Comparison of ENCODE assay signal across 31 cellular contexts in the genomic region with DNA sequence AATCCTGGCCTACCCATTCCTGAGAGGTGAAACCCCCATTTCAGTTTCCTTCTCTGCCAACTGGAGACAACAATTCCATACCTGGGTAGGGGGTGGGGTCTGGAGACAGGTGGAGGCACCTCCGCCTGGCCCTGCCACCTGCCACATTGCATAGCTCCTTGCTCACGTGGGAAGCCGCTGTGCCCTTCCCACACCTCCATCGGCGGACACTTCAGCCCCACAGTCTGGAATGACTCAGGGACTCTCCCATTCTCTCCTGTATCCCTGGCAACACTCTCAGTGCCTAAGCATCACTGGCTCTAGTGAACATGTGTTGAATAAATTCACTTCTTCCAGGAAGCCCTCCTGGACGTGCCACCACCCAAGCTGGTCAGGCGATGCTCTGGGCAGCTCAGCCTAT. TPM values are rescaled to one million over a fixed set of nuclear protein-coding genes. Genes with fewer than 3 reads are reported as not detected.
"Had no signal": no experiment of that assay in that cellular context is flagged by ENCODE, and none has a peak within 500 bp of the region (broad histone marks: within the 10 kb centered on the region; RNA-seq: fewer than 3 reads in every experiment).

No MANE protein-coding gene starts in this region.

- H3K4me1 ChIP-seq: adrenal gland, ascending aorta, foreskin keratinocyte, parathyroid adenoma, upper lobe of right lung had no signal

- H3K27ac Mint-ChIP-seq: activated CD4-positive, alpha-beta memory T cell treated with anti-CD3 and anti-CD28 coated beads for 36 hours; activated CD4-positive, alpha-beta T cell treated with anti-CD3 and anti-CD28 coated beads, Interleukin-2, amount 10 ng/mL, durations not matched to agents 24 days and 14 days; activated naive CD4-positive, alpha-beta T cell treated with anti-CD3 and anti-CD28 coated beads, Interleukin-2, amount 50 U/mL, for 72 hours; activated T-cell treated with anti-CD3 and anti-CD28 coated beads, Interleukin-2, amount 50 U/mL, for 72 hours; mesothelial cell of epicardium; stimulated activated naive B cell treated with anti-CD40 and anti-IgM and Interleukin-4, amounts not matched to agents 10 μg/mL and 1 μg/mL and 100 μg/mL, for 72 hours had no signal

- DNase-seq: activated CD4-positive, alpha-beta memory T cell treated with anti-CD3 and anti-CD28 coated beads for 36 hours; activated CD4-positive, alpha-beta T cell treated with anti-CD3 and anti-CD28 coated beads, Interleukin-2, amount 10 ng/mL, durations not matched to agents 24 days and 14 days; activated CD4-positive, CD25-positive, alpha-beta regulatory T cell treated with anti-CD3 and anti-CD28 coated beads, Interleukin-2, amount 50 U/mL, for 72 hours; activated naive CD4-positive, alpha-beta T cell; activated T-cell treated with anti-CD3 and anti-CD28 coated beads for 4 hours; activated T-cell treated with anti-CD3 and anti-CD28 coated beads, Interleukin-2, amount 50 U/mL, for 72 hours; adrenal gland; brain microvascular endothelial cell; cortex of kidney; foreskin keratinocyte; hypothalamus; immature natural killer cell; kidney; left colon; naive B cell; stimulated activated CD4-positive, alpha-beta T cell treated with anti-CD3 and anti-CD28 coated beads, Interleukin-1b, Interleukin-23, amount 100 ng/mL, for 48 hours; stimulated activated naive B cell treated with anti-CD40 and anti-IgM and Interleukin-4, amounts not matched to agents 10 μg/mL and 1 μg/mL and 100 μg/mL, for 72 hours; stomach; T-helper 2 cell; tibial artery; upper lobe of right lung had no signal

- H3K27me3 Mint-ChIP-seq: activated CD4-positive, alpha-beta T cell treated with anti-CD3 and anti-CD28 coated beads, Interleukin-2, amount 10 ng/mL, durations not matched to agents 24 days and 14 days had no signal

- H3K27ac ChIP-seq: adrenal gland, ascending aorta, brain microvascular endothelial cell, esophagus muscularis mucosa, foreskin keratinocyte, heart left ventricle, parathyroid adenoma, right atrium auricular region, stomach, tibial artery, upper lobe of right lung had no signal

- H3K9ac ChIP-seq: parathyroid adenoma had no signal

- H3K9me3 ChIP-seq: adrenal gland, ascending aorta, esophagus muscularis mucosa, heart left ventricle, right atrium auricular region, stomach, tibial artery, upper lobe of right lung had no signal

- H3K4me3 Mint-ChIP-seq: activated CD4-positive, alpha-beta memory T cell treated with anti-CD3 and anti-CD28 coated beads for 36 hours; activated CD4-positive, alpha-beta T cell treated with anti-CD3 and anti-CD28 coated beads, Interleukin-2, amount 10 ng/mL, durations not matched to agents 24 days and 14 days; activated T-cell treated with anti-CD3 and anti-CD28 coated beads, Interleukin-2, amount 50 U/mL, for 72 hours; immature natural killer cell; mesothelial cell of epicardium; naive B cell; stimulated activated naive B cell treated with anti-CD40 and anti-IgM and Interleukin-4, amounts not matched to agents 10 μg/mL and 1 μg/mL and 100 μg/mL, for 72 hours had no signal

- H3K79me2 ChIP-seq: parathyroid adenoma had no signal

- H3K36me3 Mint-ChIP-seq: activated CD4-positive, alpha-beta memory T cell treated with anti-CD3 and anti-CD28 coated beads for 36 hours; activated naive CD4-positive, alpha-beta T cell treated with anti-CD3 and anti-CD28 coated beads, Interleukin-2, amount 50 U/mL, for 72 hours; immature natural killer cell; mesothelial cell of epicardium; naive B cell; stimulated activated naive B cell treated with anti-CD40 and anti-IgM and Interleukin-4, amounts not matched to agents 10 μg/mL and 1 μg/mL and 100 μg/mL, for 72 hours had no signal

- H2AFZ ChIP-seq: parathyroid adenoma had no signal

- FAIRE-seq: endothelial cell of umbilical vein, kidney had no signal

- H3K4me1 Mint-ChIP-seq: activated CD4-positive, alpha-beta T cell treated with anti-CD3 and anti-CD28 coated beads, Interleukin-2, amount 10 ng/mL, durations not matched to agents 24 days and 14 days; immature natural killer cell; naive B cell had no signal

- H3K36me3 ChIP-seq: adrenal gland, ascending aorta, brain microvascular endothelial cell, esophagus muscularis mucosa, heart left ventricle, right atrium auricular region, stomach, tibial artery, upper lobe of right lung had no signal

- H3K9me3 Mint-ChIP-seq: activated CD4-positive, alpha-beta memory T cell treated with anti-CD3 and anti-CD28 coated beads for 36 hours; activated CD4-positive, alpha-beta T cell treated with anti-CD3 and anti-CD28 coated beads, Interleukin-2, amount 10 ng/mL, durations not matched to agents 24 days and 14 days; activated naive CD4-positive, alpha-beta T cell treated with anti-CD3 and anti-CD28 coated beads, Interleukin-2, amount 50 U/mL, for 72 hours; activated T-cell treated with anti-CD3 and anti-CD28 coated beads, Interleukin-2, amount 50 U/mL, for 72 hours; immature natural killer cell; mesothelial cell of epicardium; stimulated activated naive B cell treated with anti-CD40 and anti-IgM and Interleukin-4, amounts not matched to agents 10 μg/mL and 1 μg/mL and 100 μg/mL, for 72 hours had no signal

- H3K4me3 ChIP-seq: adrenal gland, ascending aorta, esophagus muscularis mucosa, heart left ventricle, right atrium auricular region, smooth muscle cell, stomach, tibial artery, upper lobe of right lung had no signal

- H3K27me3 ChIP-seq: adrenal gland, ascending aorta, right atrium auricular region had no signal

- H3K4me2 ChIP-seq: smooth muscle cell had no signal

RNA-seq across cellular contexts. Expression of a gene that starts 21.7 kb away (rescaled TPM):
- total RNA-seq: activated CD4-positive, alpha-beta memory T cell treated with anti-CD3 and anti-CD28 coated beads for 36 hours; activated CD4-positive, alpha-beta T cell treated with anti-CD3 and anti-CD28 coated beads, Interleukin-2, amount 10 ng/mL, durations not matched to agents 24 days and 14 days; activated naive CD4-positive, alpha-beta T cell treated with anti-CD3 and anti-CD28 coated beads, Interleukin-2, amount 50 U/mL, for 72 hours; activated T-cell treated with anti-CD3 and anti-CD28 coated beads, Interleukin-2, amount 50 U/mL, for 72 hours; pulmonary artery endothelial cell had no signal
- polyA plus RNA-seq: immature natural killer cell had no signal
